ENCODE assay signal across 13 cellular contexts in genomic region chr6:139939189-139939979, GRCh38.
DNase-seq lines count a peak whose midpoint lies in the region; ATAC-seq, FAIRE-seq and TF ChIP-seq lines count a peak whose summit lies in the region.
"Had no signal": no experiment of that assay in that cellular context is flagged by ENCODE, and none has a peak within 500 bp of the region (broad histone marks: within the 10 kb centered on the region; RNA-seq: fewer than 3 reads in every experiment).

No MANE protein-coding gene starts in this region.

- in situ Hi-C loops in KBM-7 (cut with MboI; ENCODE audit: low pct_unique_long_range_greater_than_20kb, low sequenced_read_pairs): no loop called here

- peaks cover 0 to 5% (median 0%) of the 10 kb centered on the region in 4 experiments; a peak in 1 of 7 replicates for H3K4me1 ChIP-seq in H1 (replicated peaks in 1 of 4; ENCODE audit: control insufficient read depth in 3 of 4, insufficient read depth in 4 of 4, low read length in 3 of 4)
- peaks cover 0 to 5% (median 0%) of the 10 kb centered on the region in 3 donors for H3K4me1 ChIP-seq in esophagus squamous epithelium

- H3K18ac ChIP-seq in H1 (ENCODE audit: extremely low read depth, low read length): no peak overlapping the region; the same call in 1 of the 2 replicates

- H3K23ac ChIP-seq in H1 (ENCODE audit: insufficient read length): no peak overlapping the region

- DNase-seq in NCI-H82 (lab: John Stamatoyannopoulos, UW) (peak; percentile 9), NCI-H82 treated with DMSO at 0.1 percent for 48 hours (lab: John Stamatoyannopoulos, UW; ENCODE audit: unreplicated experiment) (no peak), KBM-7 (peak; percentile 26), H1 (ENCODE audit: low read depth in 1 of 2, low spot score in 2 of 2) (no peak), retina (peak; percentile 42), posterior vena cava (ENCODE audit: low spot score) (no peak), esophagus squamous epithelium (lab: John Stamatoyannopoulos, UW) (no peak)
- DNase-seq: activated naive CD4-positive, alpha-beta T cell; Calu3; NCI-H1092; NCI-H524 treated with DMSO at 0.1 percent for 48 hours had no signal

- peak; percentile 55 for FAIRE-seq in H1 (lab: Jason Lieb, UNC)

- no peak overlapping the region for H2BK15ac ChIP-seq in H1 (ENCODE audit: low read length)

- no peaks in the 10 kb centered on the region for H3K79me1 ChIP-seq in H1 (ENCODE audit: low read depth, low read length)

- TF ChIP-seq RAD21 in H1 (IDR thresholded peaks at IDR 0.05 in 1 of 2, conservative IDR thresholded peaks at IDR 0.05 in 1 of 2; ENCODE audit: low read depth in 2 of 2, low read length in 2 of 2): no peak

- no peak overlapping the region for H3K14ac ChIP-seq in H1 (ENCODE audit: insufficient read length)

- TF ChIP-seq POLR2A in H1 (IDR thresholded peaks at IDR 0.05; ENCODE audit: control extremely low read depth in 1 of 2, low read depth in 2 of 2, low read length in 2 of 2): no peak
- TF ChIP-seq POLR2A in esophagus squamous epithelium (IDR thresholded peaks at IDR 0.05): no peak

- WGBS in H1 (ENCODE audit: extremely low coverage in 1 of 2, insufficient coverage in 1 of 2, insufficient read length in 1 of 2, insufficient replicate concordance in 2 of 2, low coverage in 1 of 2, low lambda C conversion rate in 2 of 2, missing lambda C conversion rate in 1 of 2), 2 experiments: 98% methylated on average over 2 of the region's 2 CpGs; no CpG with 5 or more reads in 1 of the 2 experiments
- WGBS in esophagus squamous epithelium, 2 donors: 80 to 83% methylated on average over 2 of the region's 2 CpGs

- no peak for ATAC-seq in HG03460 (IDR thresholded peaks at IDR 0.05; ENCODE audit: unreplicated experiment)
- ATAC-seq: Right ventricle myocardium inferior had no signal

- H2BK5ac ChIP-seq in H1 (ENCODE audit: low read depth, low read length): no peak overlapping the region

- no peak overlapping the region for H3K4me3 ChIP-seq in H1 (ENCODE audit: extremely low read depth in 1 of 4, insufficient read depth in 2 of 4, low read depth in 3 of 4, low read length in 4 of 4)
- H3K4me3 ChIP-seq in esophagus squamous epithelium: no peak overlapping the region

- intact Hi-C loops in posterior vena cava (cut with DNase I): no loop called here
- intact Hi-C loops in esophagus squamous epithelium (cut with DNase I): no loop called here

- no peaks in the 10 kb centered on the region for H3K23me2 ChIP-seq in H1 (ENCODE audit: low read depth, low read length)

- H4K8ac ChIP-seq in H1 (ENCODE audit: extremely low read depth, insufficient read depth, low read length): no peak overlapping the region

- H3K27me3 ChIP-seq in H1 (replicated peaks in 1 of 4; ENCODE audit: control insufficient read depth in 3 of 4, extremely low read depth in 1 of 4, insufficient read depth in 3 of 4, low read length in 3 of 4) (no peaks in the 10 kb centered on the region), esophagus squamous epithelium (no peaks in the 10 kb centered on the region)

- H4K91ac ChIP-seq in H1 (replicated peaks; ENCODE audit: insufficient read length, low read length): no peak overlapping the region

- no peak overlapping the region for H3K9ac ChIP-seq in H1 (replicated peaks in 1 of 4; ENCODE audit: extremely low read depth in 1 of 4, low read depth in 3 of 4, low read length in 3 of 4)

- no peak overlapping the region for H2BK12ac ChIP-seq in H1 (ENCODE audit: low read depth, low read length)

- no peak overlapping the region for H2AK5ac ChIP-seq in H1 (ENCODE audit: low read depth, low read length)

- no peak; a peak in 1 of 3 replicates for TF ChIP-seq EP300 in H1 (IDR thresholded peaks at IDR 0.05; ENCODE audit: borderline replicate concordance in 1 of 2, low read depth in 2 of 2, low read length in 2 of 2)

- no peak overlapping the region for H2BK20ac ChIP-seq in H1 (ENCODE audit: low read length)

- H3K36me3 ChIP-seq in H1 (ENCODE audit: control insufficient read depth in 2 of 4, insufficient read depth in 4 of 4, low read length in 3 of 4) (no peaks in the 10 kb centered on the region), esophagus squamous epithelium (no peaks in the 10 kb centered on the region)

- no peak overlapping the region for H3K4me2 ChIP-seq in H1 (ENCODE audit: insufficient read depth in 1 of 2, low read depth in 2 of 2, low read length in 2 of 2)

- H3K9me3 ChIP-seq in H1 (ENCODE audit: insufficient read depth in 2 of 2, low read depth in 1 of 2, low read length in 1 of 2) (no peaks in the 10 kb centered on the region), esophagus squamous epithelium (no peaks in the 10 kb centered on the region)

- H2AFZ ChIP-seq in H1 (ENCODE audit: low read length): no peak overlapping the region

- H3K27ac ChIP-seq in H1 (ENCODE audit: low read depth, low read length) (no peak overlapping the region), esophagus squamous epithelium (no peak overlapping the region)

- no peaks in the 10 kb centered on the region for H3K79me2 ChIP-seq in H1 (ENCODE audit: control insufficient read depth in 1 of 2, insufficient read depth in 2 of 2, low read length in 2 of 2)

- TF ChIP-seq CTCF in H1 (IDR thresholded peaks at IDR 0.05; ENCODE audit: control extremely low read depth in 1 of 3, insufficient read depth in 1 of 3, low read depth in 1 of 3, low read length in 3 of 3) (no peak), esophagus squamous epithelium (IDR thresholded peaks at IDR 0.05) (no peak)

- POLR2A ChIA-PET in H1 (lab: Charles Lee; ENCODE audit: partially characterized antibody): interaction anchor here (2.1 kb wide), 1 partner anchor 565 kb away, joined by 11 read pairs; the partner anchor contains the start of gene CITED2

- no peak overlapping the region for H3K56ac ChIP-seq in H1 (replicated peaks; ENCODE audit: insufficient read length, low read depth, low read length)

- no peak overlapping the region for H2BK120ac ChIP-seq in H1 (replicated peaks; ENCODE audit: low read depth, low read length)

- CTCF ChIA-PET in H1 (lab: Charles Lee; ENCODE audit: partially characterized antibody): interaction anchor here (1.0 to 1.4 kb wide), 2 partner anchors 10 to 135 kb away, joined by 3 read pairs; no protein-coding TSS in a partner anchor

- H4K20me1 ChIP-seq in H1 (replicated peaks in 1 of 2; ENCODE audit: control insufficient read depth in 1 of 2, insufficient read depth in 2 of 2, low read length in 2 of 2): no peaks in the 10 kb centered on the region

- peak overlapping the region; percentile 56 for H4K5ac ChIP-seq in H1 (ENCODE audit: insufficient read length, low read depth, low read length)

- no peak overlapping the region for H3K4ac ChIP-seq in H1 (replicated peaks; ENCODE audit: insufficient read length, low read depth, low read length)

TF ChIP-seq in H1, 55 proteins besides CTCF, POLR2A, EP300 and RAD21:
- TF ChIP-seq SP1 (IDR thresholded peaks at IDR 0.05; ENCODE audit: low read depth, low read length) (0 out of 2 replicates have a peak, but pooled peaks have one; percentile 20), YY1 (IDR thresholded peaks at IDR 0.05; ENCODE audit: low read depth, low read length) (peak; percentile 89), SIX5 (IDR thresholded peaks at IDR 0.05; ENCODE audit: low read depth, low read length) (no peak), MAX (IDR thresholded peaks at IDR 0.05) (0 out of 2 replicates have a peak, but pooled peaks have one; percentile 9)

Comparison
In these comparisons a context has a peak if more than half of its experiments do, and no peak if none do; other contexts are left out.
1. DNase-seq: peak in NCI-H82 (single experiment), KBM-7 (single experiment) and retina (single experiment); none in NCI-H82 treated with DMSO at 0.1 percent for 48 hours (single experiment), H1 (0 of 2), posterior vena cava (single experiment) and esophagus squamous epithelium (single experiment).